ENCODE assay signal across 1 cellular context in the genomic region with DNA sequence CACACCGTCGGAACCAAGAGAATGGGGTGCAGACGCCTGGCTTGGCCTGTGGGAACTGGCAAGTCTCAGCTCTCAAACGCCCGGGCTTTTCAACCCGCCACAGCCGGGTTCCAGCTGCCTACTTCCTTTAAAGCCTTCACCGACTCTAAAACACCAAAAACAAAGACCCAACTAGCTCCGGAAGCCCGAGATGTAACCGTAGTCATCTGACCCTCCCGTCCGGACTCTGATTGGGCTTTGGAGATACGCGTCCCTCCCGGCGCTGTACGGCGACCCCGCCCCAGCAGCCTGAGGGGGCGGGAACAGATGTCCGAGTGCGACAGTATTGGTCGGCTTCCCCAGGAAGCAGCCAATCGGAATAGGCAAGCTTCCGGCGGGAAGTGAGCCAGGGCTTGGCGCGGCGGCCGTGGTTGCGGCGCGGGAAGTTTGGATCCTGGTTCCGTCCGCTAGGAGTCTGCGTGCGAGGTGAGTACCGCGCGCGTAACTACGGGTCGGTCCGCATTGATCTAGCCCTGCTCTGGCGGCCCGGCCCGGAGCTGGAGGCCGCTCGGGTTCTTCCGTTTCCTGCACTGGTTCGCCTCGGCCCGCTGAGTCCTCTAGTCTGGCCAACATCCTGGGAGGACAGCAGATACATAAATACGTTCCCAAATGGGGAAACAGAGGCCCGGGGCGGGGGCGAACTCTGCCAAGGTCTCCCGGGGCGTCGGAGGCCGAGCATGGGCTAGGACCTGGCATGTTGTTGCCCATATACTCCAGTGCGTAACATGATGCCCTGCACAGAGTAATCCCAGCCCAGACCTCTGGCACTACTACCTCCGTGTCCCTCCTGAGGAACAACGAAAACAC.
TF ChIP-seq lines count a peak whose summit lies in the region.

BLM (plus strand) TSS at position 371 of the 846 bp plus-strand sequence. CDS start 30,047 bp downstream, outside the sequence.

TF ChIP-seq in WTC11, 78 proteins besides CTCF, POLR2A, EP300 and RAD21 (continued from another document):
- TF ChIP-seq ERG (CRISPR knock-in tag; IDR thresholded peaks at IDR 0.05) (no peak), TP53 (CRISPR knock-in tag; IDR thresholded peaks at IDR 0.05) (no peak), ZNF219 (CRISPR knock-in tag; IDR thresholded peaks at IDR 0.05; ENCODE audit: borderline replicate concordance) (no peak), SOX15 (CRISPR knock-in tag; IDR thresholded peaks at IDR 0.05) (no peak), MYBL2 (CRISPR knock-in tag; IDR thresholded peaks at IDR 0.05) (peak; percentile 88), ZNF232 (CRISPR knock-in tag; IDR thresholded peaks at IDR 0.05) (no peak), CREM (CRISPR knock-in tag; IDR thresholded peaks at IDR 0.05) (no peak), ATF1 (CRISPR knock-in tag; IDR thresholded peaks at IDR 0.05) (no peak), ZNF671 (CRISPR knock-in tag; IDR thresholded peaks at IDR 0.05) (no peak), PRDM15 (CRISPR knock-in tag; IDR thresholded peaks at IDR 0.05) (no peak), TEAD1 (CRISPR knock-in tag; IDR thresholded peaks at IDR 0.05) (peak; percentile 85), CREB1 (CRISPR knock-in tag; IDR thresholded peaks at IDR 0.05) (no peak), ETV6 (CRISPR knock-in tag; IDR thresholded peaks at IDR 0.05) (0 out of 2 replicates have a peak, but pooled peaks have one; percentile 41), ZNF317 (CRISPR knock-in tag; IDR thresholded peaks at IDR 0.05; ENCODE audit: borderline replicate concordance, low read depth) (no peak)
- TF ChIP-seq, protein P1, sequence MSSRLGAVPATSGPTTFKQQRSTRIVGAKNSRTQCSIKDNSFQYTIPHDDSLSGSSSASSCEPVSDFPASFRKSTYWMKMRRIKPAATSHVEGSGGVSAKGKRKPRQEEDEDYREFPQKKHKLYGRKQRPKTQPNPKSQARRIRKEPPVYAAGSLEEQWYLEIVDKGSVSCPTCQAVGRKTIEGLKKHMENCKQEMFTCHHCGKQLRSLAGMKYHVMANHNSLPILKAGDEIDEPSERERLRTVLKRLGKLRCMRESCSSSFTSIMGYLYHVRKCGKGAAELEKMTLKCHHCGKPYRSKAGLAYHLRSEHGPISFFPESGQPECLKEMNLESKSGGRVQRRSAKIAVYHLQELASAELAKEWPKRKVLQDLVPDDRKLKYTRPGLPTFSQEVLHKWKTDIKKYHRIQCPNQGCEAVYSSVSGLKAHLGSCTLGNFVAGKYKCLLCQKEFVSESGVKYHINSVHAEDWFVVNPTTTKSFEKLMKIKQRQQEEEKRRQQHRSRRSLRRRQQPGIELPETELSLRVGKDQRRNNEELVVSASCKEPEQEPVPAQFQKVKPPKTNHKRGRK (CRISPR knock-in tag; IDR thresholded peaks at IDR 0.05; ENCODE audit: borderline replicate concordance) = no peak
- TF ChIP-seq, protein P2, sequence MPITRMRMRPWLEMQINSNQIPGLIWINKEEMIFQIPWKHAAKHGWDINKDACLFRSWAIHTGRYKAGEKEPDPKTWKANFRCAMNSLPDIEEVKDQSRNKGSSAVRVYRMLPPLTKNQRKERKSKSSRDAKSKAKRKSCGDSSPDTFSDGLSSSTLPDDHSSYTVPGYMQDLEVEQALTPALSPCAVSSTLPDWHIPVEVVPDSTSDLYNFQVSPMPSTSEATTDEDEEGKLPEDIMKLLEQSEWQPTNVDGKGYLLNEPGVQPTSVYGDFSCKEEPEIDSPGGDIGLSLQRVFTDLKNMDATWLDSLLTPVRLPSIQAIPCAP (CRISPR knock-in tag; IDR thresholded peaks at IDR 0.05) = no peak
- TF ChIP-seq, protein P3, sequence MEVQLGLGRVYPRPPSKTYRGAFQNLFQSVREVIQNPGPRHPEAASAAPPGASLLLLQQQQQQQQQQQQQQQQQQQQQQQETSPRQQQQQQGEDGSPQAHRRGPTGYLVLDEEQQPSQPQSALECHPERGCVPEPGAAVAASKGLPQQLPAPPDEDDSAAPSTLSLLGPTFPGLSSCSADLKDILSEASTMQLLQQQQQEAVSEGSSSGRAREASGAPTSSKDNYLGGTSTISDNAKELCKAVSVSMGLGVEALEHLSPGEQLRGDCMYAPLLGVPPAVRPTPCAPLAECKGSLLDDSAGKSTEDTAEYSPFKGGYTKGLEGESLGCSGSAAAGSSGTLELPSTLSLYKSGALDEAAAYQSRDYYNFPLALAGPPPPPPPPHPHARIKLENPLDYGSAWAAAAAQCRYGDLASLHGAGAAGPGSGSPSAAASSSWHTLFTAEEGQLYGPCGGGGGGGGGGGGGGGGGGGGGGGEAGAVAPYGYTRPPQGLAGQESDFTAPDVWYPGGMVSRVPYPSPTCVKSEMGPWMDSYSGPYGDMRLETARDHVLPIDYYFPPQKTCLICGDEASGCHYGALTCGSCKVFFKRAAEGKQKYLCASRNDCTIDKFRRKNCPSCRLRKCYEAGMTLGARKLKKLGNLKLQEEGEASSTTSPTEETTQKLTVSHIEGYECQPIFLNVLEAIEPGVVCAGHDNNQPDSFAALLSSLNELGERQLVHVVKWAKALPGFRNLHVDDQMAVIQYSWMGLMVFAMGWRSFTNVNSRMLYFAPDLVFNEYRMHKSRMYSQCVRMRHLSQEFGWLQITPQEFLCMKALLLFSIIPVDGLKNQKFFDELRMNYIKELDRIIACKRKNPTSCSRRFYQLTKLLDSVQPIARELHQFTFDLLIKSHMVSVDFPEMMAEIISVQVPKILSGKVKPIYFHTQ (CRISPR knock-in tag; IDR thresholded peaks at IDR 0.05) = 0 out of 2 replicates have a peak, but pooled peaks have one; percentile 23
- TF ChIP-seq, protein P4, sequence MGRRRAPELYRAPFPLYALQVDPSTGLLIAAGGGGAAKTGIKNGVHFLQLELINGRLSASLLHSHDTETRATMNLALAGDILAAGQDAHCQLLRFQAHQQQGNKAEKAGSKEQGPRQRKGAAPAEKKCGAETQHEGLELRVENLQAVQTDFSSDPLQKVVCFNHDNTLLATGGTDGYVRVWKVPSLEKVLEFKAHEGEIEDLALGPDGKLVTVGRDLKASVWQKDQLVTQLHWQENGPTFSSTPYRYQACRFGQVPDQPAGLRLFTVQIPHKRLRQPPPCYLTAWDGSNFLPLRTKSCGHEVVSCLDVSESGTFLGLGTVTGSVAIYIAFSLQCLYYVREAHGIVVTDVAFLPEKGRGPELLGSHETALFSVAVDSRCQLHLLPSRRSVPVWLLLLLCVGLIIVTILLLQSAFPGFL (CRISPR knock-in tag; IDR thresholded peaks at IDR 0.05; ENCODE audit: borderline replicate concordance) = no peak
- TF ChIP-seq, protein P5, sequence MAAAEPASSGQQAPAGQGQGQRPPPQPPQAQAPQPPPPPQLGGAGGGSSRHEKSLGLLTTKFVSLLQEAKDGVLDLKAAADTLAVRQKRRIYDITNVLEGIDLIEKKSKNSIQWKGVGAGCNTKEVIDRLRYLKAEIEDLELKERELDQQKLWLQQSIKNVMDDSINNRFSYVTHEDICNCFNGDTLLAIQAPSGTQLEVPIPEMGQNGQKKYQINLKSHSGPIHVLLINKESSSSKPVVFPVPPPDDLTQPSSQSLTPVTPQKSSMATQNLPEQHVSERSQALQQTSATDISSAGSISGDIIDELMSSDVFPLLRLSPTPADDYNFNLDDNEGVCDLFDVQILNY (CRISPR knock-in tag; IDR thresholded peaks at IDR 0.05) = peak; percentile 98
